Comparison of ENCODE assay signal across 10 cellular contexts in genomic region chr3:50603261-50604109, GRCh38. TPM values are rescaled to one million over a fixed set of nuclear protein-coding genes. Genes with fewer than 3 reads are reported as not detected.
DNase-seq lines count a peak whose midpoint lies in the region; ATAC-seq and TF ChIP-seq lines count a peak whose summit lies in the region.
"Had no signal": no experiment of that assay in that cellular context is flagged by ENCODE, and none has a peak within 500 bp of the region (broad histone marks: within the 10 kb centered on the region; RNA-seq: fewer than 3 reads in every experiment).

No MANE protein-coding gene starts in this region.

- H3K9me3 Mint-ChIP-seq in activated CD4-positive, alpha-beta T cell treated with anti-CD3 and anti-CD28 coated beads for 36 hours (ENCODE audit: low read depth): no peaks in the 10 kb centered on the region
- no peaks in the 10 kb centered on the region for H3K9me3 Mint-ChIP-seq in activated T-helper 17 cell treated with anti-CD3 and anti-CD28 coated beads, Interleukin-2, amount 50 U/mL, for 72 hours
- H3K9me3 Mint-ChIP-seq in memory B cell: no peaks in the 10 kb centered on the region
- H3K9me3 Mint-ChIP-seq in stimulated activated naive CD8-positive, alpha-beta T cell treated with anti-CD3 and anti-CD28 coated beads, Interleukin-15, amount 100 ng/mL, for 72 hours: no peaks in the 10 kb centered on the region

- no peak for ATAC-seq in activated CD4-positive, alpha-beta T cell treated with anti-CD3 and anti-CD28 coated beads for 36 hours
- no peak for ATAC-seq in activated T-helper 17 cell treated with anti-CD3 and anti-CD28 coated beads, Interleukin-2, amount 50 U/mL, for 72 hours (replicated peaks)
- no peak for ATAC-seq in memory B cell (ENCODE audit: low read depth)
- ATAC-seq in stimulated activated naive CD8-positive, alpha-beta T cell treated with anti-CD3 and anti-CD28 coated beads, Interleukin-15, amount 100 ng/mL, for 72 hours: no peak
- no peak for ATAC-seq in foreskin keratinocyte
- ATAC-seq: A549 had no signal

- peaks cover 80% of the 10 kb centered on the region for H3K4me1 Mint-ChIP-seq in activated CD4-positive, alpha-beta T cell treated with anti-CD3 and anti-CD28 coated beads for 36 hours
- H3K4me1 Mint-ChIP-seq in activated T-helper 17 cell treated with anti-CD3 and anti-CD28 coated beads, Interleukin-2, amount 50 U/mL, for 72 hours: peaks cover 56% of the 10 kb centered on the region
- peaks cover 21% of the 10 kb centered on the region for H3K4me1 Mint-ChIP-seq in memory B cell
- H3K4me1 Mint-ChIP-seq in stimulated activated naive CD8-positive, alpha-beta T cell treated with anti-CD3 and anti-CD28 coated beads, Interleukin-15, amount 100 ng/mL, for 72 hours: peaks cover 78% of the 10 kb centered on the region

- POLR2A ChIA-PET in activated CD4-positive, alpha-beta T cell treated with anti-CD3 and anti-CD28 coated beads for 36 hours (lab: Charles Lee): interaction anchor here (2.6 to 9.4 kb wide), 4 partner anchors 8 to 32 kb away, joined by 22 to 585 read pairs (median 196); partner anchors contain the start of genes C3orf18, CISH, HEMK1 and MAPKAPK3

- peak overlapping the region; percentile 96 for H3K4me3 Mint-ChIP-seq in activated CD4-positive, alpha-beta T cell treated with anti-CD3 and anti-CD28 coated beads for 36 hours
- H3K4me3 Mint-ChIP-seq in activated T-helper 17 cell treated with anti-CD3 and anti-CD28 coated beads, Interleukin-2, amount 50 U/mL, for 72 hours: peak overlapping the region; percentile 97
- no peak overlapping the region for H3K4me3 Mint-ChIP-seq in memory B cell
- peak overlapping the region; percentile 89 to 99 for H3K4me3 Mint-ChIP-seq in stimulated activated naive CD8-positive, alpha-beta T cell treated with anti-CD3 and anti-CD28 coated beads, Interleukin-15, amount 100 ng/mL, for 72 hours

- H3K27ac Mint-ChIP-seq in activated CD4-positive, alpha-beta T cell treated with anti-CD3 and anti-CD28 coated beads for 36 hours: peak overlapping the region; percentile 100
- peak overlapping the region; percentile 100 for H3K27ac Mint-ChIP-seq in activated T-helper 17 cell treated with anti-CD3 and anti-CD28 coated beads, Interleukin-2, amount 50 U/mL, for 72 hours
- H3K27ac Mint-ChIP-seq in memory B cell: peak overlapping the region; percentile 14
- peak overlapping the region; percentile 98 to 99 for H3K27ac Mint-ChIP-seq in stimulated activated naive CD8-positive, alpha-beta T cell treated with anti-CD3 and anti-CD28 coated beads, Interleukin-15, amount 100 ng/mL, for 72 hours

- intact Hi-C loops in activated CD4-positive, alpha-beta T cell treated with anti-CD3 and anti-CD28 coated beads for 36 hours (cut with DNase I, micrococcal nuclease): no loop called here

- no peak for TF ChIP-seq CTCF in foreskin keratinocyte (conservative IDR thresholded peaks at IDR 0.05)
- no peak for TF ChIP-seq CTCF in GM13976 (IDR thresholded peaks at IDR 0.05; ENCODE audit: borderline replicate concordance, control extremely low read depth, extremely low read depth, insufficient read depth, missing control alignments)

- peaks cover 38% of the 10 kb centered on the region for H3K4me1 ChIP-seq in foreskin keratinocyte

- no peaks in the 10 kb centered on the region for H3K27me3 ChIP-seq in foreskin keratinocyte

- H3K27ac ChIP-seq in foreskin keratinocyte: no peak overlapping the region

- CTCF ChIA-PET in activated CD4-positive, alpha-beta T cell treated with anti-CD3 and anti-CD28 coated beads for 36 hours (lab: Charles Lee): interaction anchor here (6.0 to 25.3 kb wide), 3 partner anchors 10 to 29 kb away, joined by 92 to 647 read pairs (median 339); partner anchors contain the start of genes C3orf18, CISH, HEMK1 and MAPKAPK3

- in situ Hi-C loops in GM13976 (cut with MboI; ENCODE audit: low sequenced_read_pairs, unreplicated experiment): no loop called here

- no peaks in the 10 kb centered on the region for H3K27me3 Mint-ChIP-seq in activated CD4-positive, alpha-beta T cell treated with anti-CD3 and anti-CD28 coated beads for 36 hours
- no peaks in the 10 kb centered on the region for H3K27me3 Mint-ChIP-seq in activated T-helper 17 cell treated with anti-CD3 and anti-CD28 coated beads, Interleukin-2, amount 50 U/mL, for 72 hours
- no peaks in the 10 kb centered on the region for H3K27me3 Mint-ChIP-seq in memory B cell
- no peaks in the 10 kb centered on the region for H3K27me3 Mint-ChIP-seq in stimulated activated naive CD8-positive, alpha-beta T cell treated with anti-CD3 and anti-CD28 coated beads, Interleukin-15, amount 100 ng/mL, for 72 hours

- peaks cover 77% of the 10 kb centered on the region for H3K36me3 Mint-ChIP-seq in activated CD4-positive, alpha-beta T cell treated with anti-CD3 and anti-CD28 coated beads for 36 hours (ENCODE audit: low read depth)
- H3K36me3 Mint-ChIP-seq in activated T-helper 17 cell treated with anti-CD3 and anti-CD28 coated beads, Interleukin-2, amount 50 U/mL, for 72 hours (ENCODE audit: low read depth): peaks cover 98% of the 10 kb centered on the region
- H3K36me3 Mint-ChIP-seq in memory B cell: no peaks in the 10 kb centered on the region

- DNase-seq in activated CD4-positive, alpha-beta T cell treated with anti-CD3 and anti-CD28 coated beads for 36 hours: peak; percentile 46
- DNase-seq in activated CD4-positive, alpha-beta T cell treated with anti-CD3 and anti-CD28 coated beads, Interleukin-2, amount 50 U/mL, for 4 hours: no peak
- DNase-seq in memory B cell (ENCODE audit: low spot score in 2 of 2) (no peak), UCSD-AML1 (lab: John Stamatoyannopoulos, UW; ENCODE audit: unreplicated experiment) (no peak), foreskin keratinocyte (no peak), GM13976 (ENCODE audit: low spot score) (no peak)
- DNase-seq in stimulated activated naive CD8-positive, alpha-beta T cell treated with anti-CD3 and anti-CD28 coated beads, Interleukin-15, amount 100 ng/mL, for 72 hours: peak in 1 of 2 donors; percentile 41
- DNase-seq: glutamatergic neuron had no signal

RNA-seq across cellular contexts. Expression of gene CISH, which starts 8.1 kb away (rescaled TPM):
- total RNA-seq in activated CD4-positive, alpha-beta T cell treated with anti-CD3 and anti-CD28 coated beads for 36 hours: 100 to 1,000 TPM; 265 to 269 TPM
- total RNA-seq in activated T-helper 17 cell treated with anti-CD3 and anti-CD28 coated beads, Interleukin-2, amount 50 U/mL, for 72 hours: 100 to 1,000 TPM; 204 to 327 TPM
- total RNA-seq in foreskin keratinocyte: 5.7 and 6.2 TPM in 2 replicates
- polyA plus RNA-seq in foreskin keratinocyte: 5.9 and 7.3 TPM in 2 replicates

RNA-seq across cellular contexts. Expression of gene MAPKAPK3, which starts 13.5 kb away (rescaled TPM):
- 100 to 1,000 TPM; 178 to 218 TPM for total RNA-seq in activated CD4-positive, alpha-beta T cell treated with anti-CD3 and anti-CD28 coated beads for 36 hours
- 100 to 1,000 TPM in 1 of 2 donors, 10 to 100 TPM in 1; 99.8 to 131 TPM for total RNA-seq in activated T-helper 17 cell treated with anti-CD3 and anti-CD28 coated beads, Interleukin-2, amount 50 U/mL, for 72 hours
- 115 and 118 TPM in 2 replicates for total RNA-seq in foreskin keratinocyte
- 104 and 110 TPM in 2 replicates for polyA plus RNA-seq in foreskin keratinocyte

RNA-seq across cellular contexts. Expression of gene HEMK1, which starts 34.2 kb away (rescaled TPM):
- 10 to 100 TPM; 61.6 to 77.7 TPM for total RNA-seq in activated CD4-positive, alpha-beta T cell treated with anti-CD3 and anti-CD28 coated beads for 36 hours
- total RNA-seq in activated T-helper 17 cell treated with anti-CD3 and anti-CD28 coated beads, Interleukin-2, amount 50 U/mL, for 72 hours: 10 to 100 TPM; 47.5 to 99.2 TPM
- total RNA-seq in foreskin keratinocyte: 20.5 and 24.5 TPM in 2 replicates
- polyA plus RNA-seq in foreskin keratinocyte: 23.5 and 26.5 TPM in 2 replicates

RNA-seq across cellular contexts. Expression of gene C3orf18, which starts 35.9 kb away (rescaled TPM):
- total RNA-seq in activated CD4-positive, alpha-beta T cell treated with anti-CD3 and anti-CD28 coated beads for 36 hours: 10 to 100 TPM; 31.7 to 31.9 TPM
- total RNA-seq in activated T-helper 17 cell treated with anti-CD3 and anti-CD28 coated beads, Interleukin-2, amount 50 U/mL, for 72 hours: 10 to 100 TPM; 17.3 to 50.8 TPM
- 5.0 and 5.4 TPM in 2 replicates for total RNA-seq in foreskin keratinocyte
- 3.8 and 4.0 TPM in 2 replicates for polyA plus RNA-seq in foreskin keratinocyte

Comparison
In these comparisons a context has a peak if more than half of its experiments do, and no peak if none do; other contexts are left out.
1. H3K27ac Mint-ChIP-seq: peak in every context shown above with its lines; median percentile 100 in activated CD4-positive, alpha-beta T cell treated with anti-CD3 and anti-CD28 coated beads for 36 hours; 100 in activated T-helper 17 cell treated with anti-CD3 and anti-CD28 coated beads, Interleukin-2, amount 50 U/mL, for 72 hours; 98 in stimulated activated naive CD8-positive, alpha-beta T cell treated with anti-CD3 and anti-CD28 coated beads, Interleukin-15, amount 100 ng/mL, for 72 hours; 14 in memory B cell.
2. RNA of gene CISH, which starts 8.1 kb away (total RNA-seq): 204 to 327 TPM in activated T-helper 17 cell treated with anti-CD3 and anti-CD28 coated beads, Interleukin-2, amount 50 U/mL, for 72 hours and 265 to 269 TPM in activated CD4-positive, alpha-beta T cell treated with anti-CD3 and anti-CD28 coated beads for 36 hours; 5.7 to 6.2 TPM in foreskin keratinocyte; every median in the first group is over 10 times any median in the second.